28 cellular contexts compared by ENCODE assay signal in the genomic region with DNA sequence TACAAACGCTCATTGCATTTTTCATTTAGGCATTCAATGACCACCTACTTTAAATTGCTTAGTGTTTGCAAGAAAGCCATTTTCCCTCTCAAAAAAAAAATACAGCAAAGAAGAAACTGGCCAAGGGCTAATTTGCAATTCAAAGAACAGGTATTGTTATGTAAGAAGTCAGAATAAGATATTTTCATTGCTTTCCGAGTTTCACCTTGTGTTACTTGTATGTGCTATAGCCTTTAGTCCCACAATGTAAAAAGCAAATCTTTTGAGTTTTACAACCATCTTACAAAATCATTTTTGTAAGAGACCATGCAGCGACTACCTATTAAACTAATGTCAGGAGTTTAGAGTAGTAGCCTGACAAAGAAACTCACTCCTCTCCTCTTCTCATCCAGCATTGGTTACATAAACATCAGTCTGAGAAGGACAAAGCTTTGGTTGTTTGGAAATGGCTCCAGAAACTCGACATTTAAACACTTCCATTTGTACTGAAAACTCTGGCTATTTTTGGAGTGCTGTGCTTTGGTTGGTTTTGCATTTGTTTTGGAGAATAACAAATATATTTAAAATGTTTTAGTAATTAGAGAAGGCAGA. TPM values are rescaled to one million over a fixed set of nuclear protein-coding genes. Genes with fewer than 3 reads are reported as not detected.
"Had no signal": no experiment of that assay in that cellular context is flagged by ENCODE, and none has a peak within 500 bp of the region (broad histone marks: within the 10 kb centered on the region; RNA-seq: fewer than 3 reads in every experiment).

No MANE protein-coding gene starts in this region.

- H3K9me3 ChIP-seq: body of pancreas, Peyer's patch, SJCRH30 had no signal

- H3K27ac ChIP-seq: body of pancreas, Peyer's patch, RWPE1, SJCRH30 had no signal

- H3K27me3 ChIP-seq: body of pancreas, Peyer's patch, SJCRH30 had no signal

- H3K36me3 Mint-ChIP-seq: activated CD8-positive, alpha-beta memory T cell treated with anti-CD3 and anti-CD28 coated beads, Interleukin-2, amount 10 ng/mL, durations not matched to agents 7 days and 5 days; activated naive CD4-positive, alpha-beta T cell treated with anti-CD3 and anti-CD28 coated beads, Interleukin-2, amount 50 U/mL, for 24 hours had no signal

- H3K36me3 ChIP-seq: Peyer's patch, SJCRH30 had no signal

- DNase-seq: activated B cell treated with CpG ODN at 0.5 μM for 24 hours; activated CD4-positive, alpha-beta T cell treated with anti-CD3 and anti-CD28 coated beads for 1 hour; activated CD4-positive, alpha-beta T cell treated with anti-CD3 and anti-CD28 coated beads, Interleukin-2, amount 10 ng/mL, durations not matched to agents 24 days and 14 days; activated CD4-positive, alpha-beta T cell treated with anti-CD3 and anti-CD28 coated beads, Interleukin-2, amount 50 U/mL, for 48 hours; activated CD8-positive, alpha-beta memory T cell treated with anti-CD3 and anti-CD28 coated beads, Interleukin-2, amount 10 ng/mL, durations not matched to agents 7 days and 5 days; activated effector memory CD4-positive, alpha-beta T cell treated with Interleukin-2 at 50 U/mL for 16 hours; activated naive CD4-positive, alpha-beta T cell; activated T-cell treated with anti-CD3 and anti-CD28 coated beads, Interleukin-2, amount 50 U/mL, for 24 hours; aorta; body of pancreas; central memory CD4-positive, alpha-beta T cell; NCI-H1105 treated with DMSO at 0.1 percent for 48 hours; NCI-H1436 treated with DMSO at 0.1 percent for 48 hours; NCI-H187; NCI-H2081; NCI-H510A treated with DMSO at 0.1 percent for 48 hours; NCI-H69; NK-92 treated with Interleukin-12 subunit alpha and Interleukin-12 subunit beta, amount 100 ng/mL, for 24 hours; OCI-M1; Peyer's patch; Right ventricle myocardium superior; SJCRH30; SW 1271 had no signal

- H3K4me3 Mint-ChIP-seq: activated B cell treated with CpG ODN at 0.5 μM for 24 hours; activated CD4-positive, alpha-beta T cell treated with anti-CD3 and anti-CD28 coated beads, Interleukin-2, amount 10 ng/mL, durations not matched to agents 24 days and 14 days; activated CD8-positive, alpha-beta memory T cell treated with anti-CD3 and anti-CD28 coated beads, Interleukin-2, amount 10 ng/mL, durations not matched to agents 7 days and 5 days; activated naive CD4-positive, alpha-beta T cell treated with anti-CD3 and anti-CD28 coated beads, Interleukin-2, amount 50 U/mL, for 24 hours; activated T-cell treated with anti-CD3 and anti-CD28 coated beads, Interleukin-2, amount 50 U/mL, for 24 hours; activated T-helper 1 cell treated with anti-CD3 and anti-CD28 coated beads, Interleukin-12 subunit alpha, Interleukin-12 subunit beta, Interleukin-2, Interleukin-4 antibody, amounts not matched to agents 30 ng/mL and 10 ng/mL and 1 ng/mL, durations not matched to agents 14 hours and 24 hours and 36 hours had no signal

- H3K4me1 ChIP-seq: body of pancreas, Peyer's patch, SJCRH30 had no signal

- H3K9me3 Mint-ChIP-seq: activated CD4-positive, alpha-beta T cell treated with anti-CD3 and anti-CD28 coated beads, Interleukin-2, amount 10 ng/mL, durations not matched to agents 24 days and 14 days; activated naive CD4-positive, alpha-beta T cell treated with anti-CD3 and anti-CD28 coated beads, Interleukin-2, amount 50 U/mL, for 24 hours had no signal

- H3K27me3 Mint-ChIP-seq: activated B cell treated with CpG ODN at 0.5 μM for 24 hours; activated CD4-positive, alpha-beta T cell treated with anti-CD3 and anti-CD28 coated beads, Interleukin-2, amount 10 ng/mL, durations not matched to agents 24 days and 14 days; activated CD8-positive, alpha-beta memory T cell treated with anti-CD3 and anti-CD28 coated beads, Interleukin-2, amount 10 ng/mL, durations not matched to agents 7 days and 5 days; activated T-cell treated with anti-CD3 and anti-CD28 coated beads, Interleukin-2, amount 50 U/mL, for 24 hours had no signal

- H3K27ac Mint-ChIP-seq: activated B cell treated with CpG ODN at 0.5 μM for 24 hours; activated CD4-positive, alpha-beta T cell treated with anti-CD3 and anti-CD28 coated beads, Interleukin-2, amount 10 ng/mL, durations not matched to agents 24 days and 14 days; activated CD8-positive, alpha-beta memory T cell treated with anti-CD3 and anti-CD28 coated beads, Interleukin-2, amount 10 ng/mL, durations not matched to agents 7 days and 5 days; activated naive CD4-positive, alpha-beta T cell treated with anti-CD3 and anti-CD28 coated beads, Interleukin-2, amount 50 U/mL, for 24 hours; activated T-cell treated with anti-CD3 and anti-CD28 coated beads, Interleukin-2, amount 50 U/mL, for 24 hours; activated T-helper 1 cell treated with anti-CD3 and anti-CD28 coated beads, Interleukin-12 subunit alpha, Interleukin-12 subunit beta, Interleukin-2, Interleukin-4 antibody, amounts not matched to agents 30 ng/mL and 10 ng/mL and 1 ng/mL, durations not matched to agents 14 hours and 24 hours and 36 hours had no signal

- H3K4me1 Mint-ChIP-seq: activated B cell treated with CpG ODN at 0.5 μM for 24 hours; activated CD4-positive, alpha-beta T cell treated with anti-CD3 and anti-CD28 coated beads, Interleukin-2, amount 10 ng/mL, durations not matched to agents 24 days and 14 days; activated CD8-positive, alpha-beta memory T cell treated with anti-CD3 and anti-CD28 coated beads, Interleukin-2, amount 10 ng/mL, durations not matched to agents 7 days and 5 days; activated naive CD4-positive, alpha-beta T cell treated with anti-CD3 and anti-CD28 coated beads, Interleukin-2, amount 50 U/mL, for 24 hours had no signal

- ATAC-seq: activated CD8-positive, alpha-beta memory T cell treated with anti-CD3 and anti-CD28 coated beads, Interleukin-2, amount 10 ng/mL, durations not matched to agents 7 days and 5 days; body of pancreas; SK-N-SH treated with all-trans-retinoic acid at 6 μM for 48 hours had no signal

- H3K4me3 ChIP-seq: body of pancreas, Peyer's patch, SJCRH30 had no signal

RNA-seq across cellular contexts. Expression of a gene that starts 15.3 kb away (rescaled TPM):
- total RNA-seq: activated B cell treated with CpG ODN at 0.5 μM for 24 hours; activated CD4-positive, alpha-beta T cell treated with anti-CD3 and anti-CD28 coated beads, Interleukin-2, amount 10 ng/mL, durations not matched to agents 24 days and 14 days; activated CD8-positive, alpha-beta memory T cell treated with anti-CD3 and anti-CD28 coated beads, Interleukin-2, amount 10 ng/mL, durations not matched to agents 7 days and 5 days; activated T-helper 1 cell treated with anti-CD3 and anti-CD28 coated beads, Interleukin-12 subunit alpha, Interleukin-12 subunit beta, Interleukin-2, Interleukin-4 antibody, amounts not matched to agents 30 ng/mL and 10 ng/mL and 1 ng/mL, durations not matched to agents 14 hours and 24 hours and 36 hours; T-helper 1 cell treated with Interleukin-12 subunit alpha and Interleukin-12 subunit beta and Interleukin-4 antibody, amounts not matched to agents 30 ng/mL and 1 ng/mL, for 36 hours had no signal
